9 cellular contexts compared by ENCODE assay signal in the genomic region with DNA sequence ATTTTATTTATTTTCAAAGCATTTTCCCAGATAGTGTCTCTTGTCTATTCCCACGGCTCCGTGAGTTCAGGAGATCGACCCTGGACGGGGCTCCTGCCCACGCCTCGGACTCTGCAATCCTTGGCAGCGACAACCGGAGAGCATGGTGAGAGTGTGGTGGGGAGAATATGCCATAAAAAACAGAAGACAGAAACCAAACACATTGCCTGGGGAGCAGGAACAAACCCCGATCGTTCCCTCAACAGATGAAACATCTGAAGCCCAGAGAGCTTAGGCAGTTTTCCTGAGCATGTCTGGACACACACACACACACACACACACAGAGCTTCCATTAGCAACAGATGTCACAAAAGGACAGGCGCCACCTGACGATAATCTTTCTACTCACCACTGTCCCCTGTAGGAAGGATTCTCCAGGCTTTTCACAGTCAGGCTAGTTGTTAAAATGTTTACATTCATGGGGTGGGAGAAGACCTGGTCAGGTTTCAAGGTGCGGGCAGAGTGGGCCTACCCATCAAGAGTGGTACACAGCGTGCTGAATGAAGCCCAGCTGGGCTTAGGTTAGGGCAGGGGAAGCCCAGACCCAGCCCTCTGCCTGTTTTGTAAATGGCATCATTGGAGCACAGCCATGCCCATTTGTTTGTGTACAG.
A peak's percentile ranks its signal among the peaks of the same experiment; 100 is the strongest.
DNase-seq lines count a peak whose midpoint lies in the region; ATAC-seq and TF ChIP-seq lines count a peak whose summit lies in the region.
"Had no signal": no experiment of that assay in that cellular context is flagged by ENCODE, and none has a peak within 500 bp of the region (broad histone marks: within the 10 kb centered on the region; RNA-seq: fewer than 3 reads in every experiment).

No MANE protein-coding gene starts in this region.

- no peaks in the 10 kb centered on the region for H3K4me1 ChIP-seq in CD8-positive, alpha-beta memory T cell (ENCODE audit: insufficient read depth, low read length)

- H3K27me3 Mint-ChIP-seq in T-helper 17 cell: peaks cover 24% of the 10 kb centered on the region
- H3K27me3 Mint-ChIP-seq in CD8-positive, alpha-beta memory T cell: peaks cover 9 to 10% of the 10 kb centered on the region in 2 donors

- H3K27ac ChIP-seq in CD8-positive, alpha-beta memory T cell (ENCODE audit: low read depth, low read length): no peak overlapping the region

- CTCF ChIA-PET in CD8-positive, alpha-beta memory T cell (lab: Charles Lee): interaction anchor here (1.1 to 1.3 kb wide), 2 partner anchors 83 to 286 kb away, joined by 3 read pairs; no protein-coding TSS in a partner anchor

- ATAC-seq in T-helper 17 cell (no peak), left colon (peak; percentile 26), HG02763 (IDR thresholded peaks at IDR 0.05; ENCODE audit: unreplicated experiment) (no peak)
- ATAC-seq in stimulated activated effector memory CD8-positive, alpha-beta T cell treated with anti-CD3 and anti-CD28 coated beads, Interleukin-12 subunit alpha, Interleukin-12 subunit beta, amount 100 ng/mL, for 72 hours: no peak

- H3K9me3 ChIP-seq in T-helper 17 cell (ENCODE audit: control insufficient read depth, low read length, poor library complexity, severe bottlenecking): no peaks in the 10 kb centered on the region
- H3K9me3 ChIP-seq in CD8-positive, alpha-beta memory T cell (ENCODE audit: low read length): no peaks in the 10 kb centered on the region

- no peaks in the 10 kb centered on the region for H3K36me3 ChIP-seq in CD8-positive, alpha-beta memory T cell (ENCODE audit: insufficient read depth, low read length)

- peak; percentile 28 for DNase-seq in AG09319 (ENCODE audit: extremely low read depth, low read depth)
- peak; percentile 18 for DNase-seq in NAMALWA (ENCODE audit: low spot score)
- DNase-seq in T-helper 17 cell: no peak
- DNase-seq in left colon: no peak
- no peak for DNase-seq in cerebellar nuclear complex (lab: John Stamatoyannopoulos, UW)
- no peak for DNase-seq in stimulated activated effector memory CD8-positive, alpha-beta T cell treated with anti-CD3 and anti-CD28 coated beads, Interleukin-12 subunit alpha, Interleukin-12 subunit beta, amount 100 ng/mL, for 72 hours (ENCODE audit: low spot score in 2 of 2)
- no peak for DNase-seq in CD8-positive, alpha-beta memory T cell
- DNase-seq: DMS79 had no signal

- TF ChIP-seq CTCF in AG09319 (IDR thresholded peaks at IDR 0.05; ENCODE audit: low read depth, low read length): peak; percentile 41

- peaks cover 2% of the 10 kb centered on the region for H3K4me1 Mint-ChIP-seq in T-helper 17 cell
- peaks cover 6% of the 10 kb centered on the region for H3K4me1 Mint-ChIP-seq in stimulated activated effector memory CD8-positive, alpha-beta T cell treated with anti-CD3 and anti-CD28 coated beads, Interleukin-12 subunit alpha, Interleukin-12 subunit beta, amount 100 ng/mL, for 72 hours
- peaks cover 0 to 7% (median 1%) of the 10 kb centered on the region in 3 donors for H3K4me1 Mint-ChIP-seq in CD8-positive, alpha-beta memory T cell

- H3K9me3 Mint-ChIP-seq in stimulated activated effector memory CD8-positive, alpha-beta T cell treated with anti-CD3 and anti-CD28 coated beads, Interleukin-12 subunit alpha, Interleukin-12 subunit beta, amount 100 ng/mL, for 72 hours: peaks cover 6% of the 10 kb centered on the region
- peaks cover 7 to 21% (median 10%) of the 10 kb centered on the region in 5 donors for H3K9me3 Mint-ChIP-seq in CD8-positive, alpha-beta memory T cell

- POLR2A ChIA-PET in CD8-positive, alpha-beta memory T cell (lab: Charles Lee): no interaction called here

- H3K4me3 Mint-ChIP-seq in T-helper 17 cell: no peak overlapping the region
- H3K4me3 Mint-ChIP-seq in stimulated activated effector memory CD8-positive, alpha-beta T cell treated with anti-CD3 and anti-CD28 coated beads, Interleukin-12 subunit alpha, Interleukin-12 subunit beta, amount 100 ng/mL, for 72 hours: no peak overlapping the region
- no peak overlapping the region for H3K4me3 Mint-ChIP-seq in CD8-positive, alpha-beta memory T cell

- no peak overlapping the region for H3K4me3 ChIP-seq in CD8-positive, alpha-beta memory T cell (ENCODE audit: low read length)

- H3K36me3 Mint-ChIP-seq in T-helper 17 cell (ENCODE audit: low read depth): peaks cover 2% of the 10 kb centered on the region
- no peaks in the 10 kb centered on the region for H3K36me3 Mint-ChIP-seq in stimulated activated effector memory CD8-positive, alpha-beta T cell treated with anti-CD3 and anti-CD28 coated beads, Interleukin-12 subunit alpha, Interleukin-12 subunit beta, amount 100 ng/mL, for 72 hours
- H3K36me3 Mint-ChIP-seq in CD8-positive, alpha-beta memory T cell: peaks cover 0 to 7% (median 1%) of the 10 kb centered on the region in 3 donors

- intact Hi-C loops in left colon (cut with DNase I, micrococcal nuclease): no loop called here

- H3K27me3 ChIP-seq in CD8-positive, alpha-beta memory T cell (ENCODE audit: insufficient read depth, low read length, poor library complexity, severe bottlenecking): no peaks in the 10 kb centered on the region

- peak overlapping the region; percentile 43 for H3K27ac Mint-ChIP-seq in T-helper 17 cell
- no peak overlapping the region for H3K27ac Mint-ChIP-seq in stimulated activated effector memory CD8-positive, alpha-beta T cell treated with anti-CD3 and anti-CD28 coated beads, Interleukin-12 subunit alpha, Interleukin-12 subunit beta, amount 100 ng/mL, for 72 hours
- H3K27ac Mint-ChIP-seq in CD8-positive, alpha-beta memory T cell: peak overlapping the region in 2 of 8 donors; percentile 8 to 87

Comparison
In these comparisons a context has a peak if more than half of its experiments do, and no peak if none do; other contexts are left out.
1. DNase-seq: peak in AG09319 (single experiment) and NAMALWA (single experiment); none in T-helper 17 cell (0 of 3), left colon (0 of 2), cerebellar nuclear complex (0 of 2), stimulated activated effector memory CD8-positive, alpha-beta T cell treated with anti-CD3 and anti-CD28 coated beads, Interleukin-12 subunit alpha, Interleukin-12 subunit beta, amount 100 ng/mL, for 72 hours (0 of 2) and CD8-positive, alpha-beta memory T cell (0 of 5).